22 cellular contexts compared by ENCODE assay signal in the genomic region with DNA sequence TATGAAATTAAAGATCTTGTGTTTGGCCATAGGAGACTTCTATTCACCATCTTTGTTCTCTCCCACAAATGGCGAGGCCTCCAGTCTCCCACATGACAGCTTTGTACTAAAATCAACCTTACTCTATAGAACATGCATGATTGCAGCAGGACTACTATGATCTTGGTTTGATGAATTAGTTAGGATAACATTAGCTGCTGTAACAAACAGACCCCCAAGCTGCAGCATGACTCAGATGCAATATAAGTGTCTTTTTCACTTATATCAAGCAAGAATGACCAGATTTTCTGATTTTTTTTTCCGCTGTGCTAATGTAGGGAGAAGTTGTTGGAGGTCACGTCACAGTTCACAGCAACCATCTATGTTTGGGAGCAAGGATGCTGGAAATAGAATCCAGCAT. TPM values are rescaled to one million over a fixed set of nuclear protein-coding genes. Genes with fewer than 3 reads are reported as not detected.
A peak's percentile ranks its signal among the peaks of the same experiment; 100 is the strongest.
DNase-seq lines count a peak whose midpoint lies in the region; ATAC-seq, FAIRE-seq and TF ChIP-seq lines count a peak whose summit lies in the region.
"Had no signal": no experiment of that assay in that cellular context is flagged by ENCODE, and none has a peak within 500 bp of the region (broad histone marks: within the 10 kb centered on the region; RNA-seq: fewer than 3 reads in every experiment).

No MANE protein-coding gene starts in this region.

- POLR2A ChIA-PET in K562 (lab: Yijun Ruan, JAX): interaction anchor here (0.9 kb wide), 1 partner anchor 11 kb away, joined by 3 read pairs; a partner anchor contains a TSS

- H3K27ac ChIP-seq in K562 (ENCODE audit: extremely low read depth, low read depth, low read length): no peak overlapping the region
- H3K27ac ChIP-seq: 22Rv1; BLaER1 treated with 17β-estradiol and CSF1 and Interleukin-3, amounts not matched to agents 10 nM and 100 nM had no signal

- BruUV-seq in K562 (replicated peaks; lab: Mats Ljungman, UMichigan): no TSS peak

- H3K4me3 Mint-ChIP-seq in activated CD8-positive, alpha-beta memory T cell treated with anti-CD3 and anti-CD28 coated beads, Interleukin-2, amount 10 ng/mL, durations not matched to agents 7 days and 5 days: no peak overlapping the region
- H3K4me3 Mint-ChIP-seq in stimulated activated memory B cell treated with anti-CD40 and anti-IgM and Interleukin-4, amounts not matched to agents 10 μg/mL and 1 μg/mL and 100 μg/mL, for 72 hours: no peak overlapping the region
- H3K4me3 Mint-ChIP-seq: CD8-positive, alpha-beta T cell; GM23338; HFFc6 had no signal

- no peak overlapping the region for H2AFZ ChIP-seq in K562 (ENCODE audit: low read depth, low read length)
- H2AFZ ChIP-seq: GM23338 had no signal

- no peak for TF ChIP-seq RAD21 in K562 (CRISPR knock-in tag; conservative IDR thresholded peaks at IDR 0.05 in 1 of 2, IDR thresholded peaks at IDR 0.05 in 1 of 2)

- no peaks in the 10 kb centered on the region for H3K27me3 Mint-ChIP-seq in activated CD8-positive, alpha-beta memory T cell treated with anti-CD3 and anti-CD28 coated beads, Interleukin-2, amount 10 ng/mL, durations not matched to agents 7 days and 5 days
- no peaks in the 10 kb centered on the region for H3K27me3 Mint-ChIP-seq in stimulated activated memory B cell treated with anti-CD40 and anti-IgM and Interleukin-4, amounts not matched to agents 10 μg/mL and 1 μg/mL and 100 μg/mL, for 72 hours

- no peak for TF ChIP-seq CTCF in K562 (IDR thresholded peaks at IDR 0.05 in 2 of 3, conservative IDR thresholded peaks at IDR 0.05 in 1 of 3; ENCODE audit: insufficient read depth in 2 of 3, low read depth in 1 of 3, low read length in 3 of 3)

- H3K4me1 Mint-ChIP-seq in activated CD8-positive, alpha-beta memory T cell treated with anti-CD3 and anti-CD28 coated beads, Interleukin-2, amount 10 ng/mL, durations not matched to agents 7 days and 5 days: peaks cover 5% of the 10 kb centered on the region
- H3K4me1 Mint-ChIP-seq in stimulated activated memory B cell treated with anti-CD40 and anti-IgM and Interleukin-4, amounts not matched to agents 10 μg/mL and 1 μg/mL and 100 μg/mL, for 72 hours: peaks cover 41% of the 10 kb centered on the region

- no peak overlapping the region for H3K4me3 ChIP-seq in K562
- H3K4me3 ChIP-seq: BLaER1 treated with 17β-estradiol and CSF1 and Interleukin-3, amounts not matched to agents 10 nM and 100 nM; GM23338 had no signal

- no peak for ATAC-seq in activated CD8-positive, alpha-beta memory T cell treated with anti-CD3 and anti-CD28 coated beads, Interleukin-2, amount 10 ng/mL, durations not matched to agents 7 days and 5 days
- ATAC-seq in K562: no peak
- no peak for ATAC-seq in stimulated activated memory B cell treated with anti-CD40 and anti-IgM and Interleukin-4, amounts not matched to agents 10 μg/mL and 1 μg/mL and 100 μg/mL, for 72 hours
- ATAC-seq: CD8-positive, alpha-beta T cell; GM23338; HCT116 had no signal

- no peaks in the 10 kb centered on the region for H3K9me3 Mint-ChIP-seq in activated CD8-positive, alpha-beta memory T cell treated with anti-CD3 and anti-CD28 coated beads, Interleukin-2, amount 10 ng/mL, durations not matched to agents 7 days and 5 days (ENCODE audit: low read depth)
- H3K9me3 Mint-ChIP-seq in stimulated activated memory B cell treated with anti-CD40 and anti-IgM and Interleukin-4, amounts not matched to agents 10 μg/mL and 1 μg/mL and 100 μg/mL, for 72 hours: no peaks in the 10 kb centered on the region
- H3K9me3 Mint-ChIP-seq: HFFc6 had no signal

- intact Hi-C loops in K562 (cut with micrococcal nuclease): no loop called here

- CTCF ChIA-PET in activated CD8-positive, alpha-beta memory T cell treated with anti-CD3 and anti-CD28 coated beads, Interleukin-2, amount 10 ng/mL, durations not matched to agents 7 days and 5 days (lab: Charles Lee): no interaction called here
- CTCF ChIA-PET in K562 (lab: Yijun Ruan, JAX; ENCODE audit: low intra/inter-chr PET ratio): no interaction called here

- no peak for TF ChIP-seq EP300 in K562 (IDR thresholded peaks at IDR 0.05; ENCODE audit: low read length)

- peaks cover 62% of the 10 kb centered on the region for H3K36me3 Mint-ChIP-seq in activated CD8-positive, alpha-beta memory T cell treated with anti-CD3 and anti-CD28 coated beads, Interleukin-2, amount 10 ng/mL, durations not matched to agents 7 days and 5 days
- peaks cover 18% of the 10 kb centered on the region for H3K36me3 Mint-ChIP-seq in stimulated activated memory B cell treated with anti-CD40 and anti-IgM and Interleukin-4, amounts not matched to agents 10 μg/mL and 1 μg/mL and 100 μg/mL, for 72 hours

- no peak for TF ChIP-seq POLR2A in K562 (conservative IDR thresholded peaks at IDR 0.05)
- no peak for TF ChIP-seq POLR2A in H54 (IDR thresholded peaks at IDR 0.05; ENCODE audit: low read depth, low read length)

- H3K27me3 ChIP-seq in K562 (ENCODE audit: control insufficient read depth in 2 of 2, insufficient read depth in 2 of 2, low read length in 2 of 2): no peaks in the 10 kb centered on the region
- H3K27me3 ChIP-seq: BLaER1 treated with 17β-estradiol and CSF1 and Interleukin-3, amounts not matched to agents 10 nM and 100 nM had no signal

- no peaks in the 10 kb centered on the region for H3K4me1 ChIP-seq in K562 (replicated peaks in 1 of 2; ENCODE audit: control insufficient read depth in 2 of 2, insufficient read depth in 2 of 2, low read length in 2 of 2)

- no peaks in the 10 kb centered on the region; the same call in 1 of the 2 replicates for H3K9me3 ChIP-seq in K562 (replicated peaks; ENCODE audit: control insufficient read depth, insufficient read depth, low read depth, low read length)

- H3K9me1 ChIP-seq in K562 (ENCODE audit: control insufficient read depth, insufficient read depth, low read length): no peaks in the 10 kb centered on the region

- peak; percentile 23 for DNase-seq in activated CD8-positive, alpha-beta memory T cell treated with anti-CD3 and anti-CD28 coated beads, Interleukin-2, amount 10 ng/mL, durations not matched to agents 7 days and 5 days
- DNase-seq in activated CD8-positive, alpha-beta memory T cell treated with anti-CD3 and anti-CD28 coated beads for 24 hours: no peak
- no peak for DNase-seq in GM19239 (ENCODE audit: insufficient read length, low spot score)
- DNase-seq in K562 (ENCODE audit: extremely low read depth in 1 of 4, low spot score in 3 of 4): no peak
- DNase-seq in A172 (ENCODE audit: low spot score): no peak
- no peak for DNase-seq in SIG-M5 (lab: John Stamatoyannopoulos, UW)
- DNase-seq in H54 (ENCODE audit: insufficient read length, low spot score): no peak
- DNase-seq: CD8-positive, alpha-beta T cell; DMS 273 treated with DMSO at 0.1 percent for 48 hours; DMS53; DND-41; H7; HFFc6; KBM-7 had no signal

- no peaks in the 10 kb centered on the region for H3K36me3 ChIP-seq in K562 (ENCODE audit: control insufficient read depth, insufficient read depth, low read length)

- no peak overlapping the region for H3K9ac ChIP-seq in K562 (ENCODE audit: insufficient read depth in 1 of 2, low read depth in 2 of 2, low read length in 2 of 2)
- H3K9ac ChIP-seq: BLaER1 treated with 17β-estradiol and CSF1 and Interleukin-3, amounts not matched to agents 10 nM and 100 nM had no signal

- H3K4me2 ChIP-seq in K562 (ENCODE audit: insufficient read depth, low read length): no peak overlapping the region
- H3K4me2 ChIP-seq: BLaER1 treated with 17β-estradiol and CSF1 and Interleukin-3, amounts not matched to agents 10 nM and 100 nM; GM23338 had no signal

- H4K20me1 ChIP-seq in K562 (replicated peaks; ENCODE audit: control insufficient read depth, insufficient read depth, low read length): no peaks in the 10 kb centered on the region
- H4K20me1 ChIP-seq: BLaER1 treated with 17β-estradiol and CSF1 and Interleukin-3, amounts not matched to agents 10 nM and 100 nM had no signal

- H3K79me2 ChIP-seq in K562 (ENCODE audit: control insufficient read depth, insufficient read depth, low read length): no peaks in the 10 kb centered on the region

- 0% methylated on average over 3 of the region's 3 CpGs for WGBS in K562 (ENCODE audit: insufficient coverage, low coverage, missing lambda C conversion rate)

- in situ Hi-C loops in K562 (cut with MboI): no loop called here

- H3K27ac Mint-ChIP-seq in activated CD8-positive, alpha-beta memory T cell treated with anti-CD3 and anti-CD28 coated beads, Interleukin-2, amount 10 ng/mL, durations not matched to agents 7 days and 5 days: no peak overlapping the region
- peak overlapping the region; percentile 89 for H3K27ac Mint-ChIP-seq in stimulated activated memory B cell treated with anti-CD40 and anti-IgM and Interleukin-4, amounts not matched to agents 10 μg/mL and 1 μg/mL and 100 μg/mL, for 72 hours
- H3K27ac Mint-ChIP-seq: CD8-positive, alpha-beta T cell; GM23338; HFFc6 had no signal

- FAIRE-seq in GM19239 (lab: Jason Lieb, UNC) (peak; percentile 4), K562 (lab: Jason Lieb, UNC) (no peak), H54 (lab: Jason Lieb, UNC) (no peak)
- FAIRE-seq: G401.6, GM12891 had no signal

RNA-seq across cellular contexts. Expression of a gene that starts 10.8 kb away (rescaled TPM):
- total RNA-seq in activated CD8-positive, alpha-beta memory T cell treated with anti-CD3 and anti-CD28 coated beads, Interleukin-2, amount 10 ng/mL, durations not matched to agents 7 days and 5 days: 100 to 1,000 TPM; 290 to 394 TPM
- total RNA-seq in K562 (2011; cell fraction: chromatin; rRNA removed; ENCODE audit: low replicate concordance): 1.1 and 3.1 TPM in 2 replicates
- total RNA-seq in K562 (2011; cell fraction: nucleolus; rRNA removed): 1.7 and 1.8 TPM in 2 replicates
- total RNA-seq in K562 (2011; cell fraction: nucleoplasm; rRNA removed): 1.5 and 2.1 TPM in 2 replicates
- 1.3 and 1.9 TPM in 2 replicates for total RNA-seq in K562 (2014; rRNA removed)
- 0.69 and 0.77 TPM in 2 replicates for total RNA-seq in K562 (2014; rRNA removed; fragmentation: Illumina TruSeq; extraction: Trizol)
- 0.83 and 1.0 TPM in 2 replicates for total RNA-seq in K562 (2015; rRNA removed; fragmentation: Illumina TruSeq; extraction: Trizol)
- 1.9 and 4.3 TPM in 2 replicates for total RNA-seq in K562 (2021)
- polyA plus RNA-seq in K562 (2011; rRNA removed): 0.67 and 0.91 TPM in 2 replicates
- polyA plus RNA-seq in K562 (2011; cell fraction: cytosol; rRNA removed): 1.1 and 1.3 TPM in 2 replicates
- 0.87 and 1.5 TPM in 2 replicates for polyA plus RNA-seq in K562 (2011; cell fraction: nucleus; rRNA removed)
- polyA plus RNA-seq in K562 (2012): 2.0 and 7.6 TPM in 2 replicates
- 1.7 and 2.0 TPM in 2 replicates for polyA plus RNA-seq in K562 (2014; fragmentation: Illumina TruSeq; extraction: Trizol)
- under 1 TPM; 0.21 to 0.39 TPM for polyA plus RNA-seq in K562 (2014; fragmentation: Nextera tagmentation; extraction: Ambion mirVana)
- 0.82 and 1.7 TPM in 2 replicates for polyA plus RNA-seq in K562 (2014; rRNA removed)
- 0.39 and 1.6 TPM in 2 replicates for polyA minus RNA-seq in K562 (2011; rRNA and poly(A)+ RNA removed)
- polyA minus RNA-seq in K562 (2011; cell fraction: cytosol; rRNA and poly(A)+ RNA removed): 0.73 and 0.76 TPM in 2 replicates
- 1.00 and 1.5 TPM in 2 replicates for polyA minus RNA-seq in K562 (2011; cell fraction: nucleus; rRNA and poly(A)+ RNA removed)
- total RNA-seq in A172 (2014; rRNA removed; shearing (Covaris generic)): 20.3 and 24.3 TPM in 2 replicates

RNA-seq across cellular contexts. Expression of a gene that starts 20.7 kb away (rescaled TPM):
- 100 to 1,000 TPM; 161 to 292 TPM for total RNA-seq in activated CD8-positive, alpha-beta memory T cell treated with anti-CD3 and anti-CD28 coated beads, Interleukin-2, amount 10 ng/mL, durations not matched to agents 7 days and 5 days
- total RNA-seq in K562 (2011; cell fraction: chromatin; rRNA removed; ENCODE audit: low replicate concordance): not detected in 2 replicates
- total RNA-seq in K562 (2011; cell fraction: nucleolus; rRNA removed): not detected in 2 replicates
- total RNA-seq in K562 (2011; cell fraction: nucleoplasm; rRNA removed): not detected in 2 replicates
- total RNA-seq in K562 (2014; rRNA removed) (not detected in 2 replicates), K562 (2014; rRNA removed; fragmentation: Illumina TruSeq; extraction: Trizol) (not detected in 2 replicates), K562 (2015; rRNA removed; fragmentation: Illumina TruSeq; extraction: Trizol) (0.25 TPM in 1 of 2 replicates, not detected in the other), K562 (2021) (0.29 TPM in 1 of 2 replicates, not detected in the other)
- polyA plus RNA-seq in K562 (2011; rRNA removed) (not detected in 2 replicates), K562 (2014; fragmentation: Illumina TruSeq; extraction: Trizol) (not detected in 2 replicates), K562 (2014; fragmentation: Nextera tagmentation; extraction: Ambion mirVana) (under 1 TPM in 1 of 2 experiments, not detected in 1; 0.06 TPM), K562 (2014; rRNA removed) (not detected in 2 replicates)
- not detected in 2 replicates for polyA plus RNA-seq in K562 (2011; cell fraction: cytosol; rRNA removed)
- not detected in 2 replicates for polyA plus RNA-seq in K562 (2011; cell fraction: nucleus; rRNA removed)
- 0.22 TPM in 1 of 2 replicates, not detected in the other for polyA plus RNA-seq in K562 (2012)
- not detected in 2 replicates for polyA minus RNA-seq in K562 (2011; rRNA and poly(A)+ RNA removed)
- not detected in 2 replicates for polyA minus RNA-seq in K562 (2011; cell fraction: cytosol; rRNA and poly(A)+ RNA removed)
- not detected in 2 replicates for polyA minus RNA-seq in K562 (2011; cell fraction: nucleus; rRNA and poly(A)+ RNA removed)
- 5.1 TPM in 2 replicates for total RNA-seq in A172 (2014; rRNA removed; shearing (Covaris generic))
- total RNA-seq: GM23338, HFFc6 had no signal
- polyA plus RNA-seq: GM23338 had no signal

RNA-seq across cellular contexts. Expression of a gene that starts 50.8 kb away (rescaled TPM):
- 100 to 1,000 TPM; 276 to 383 TPM for total RNA-seq in activated CD8-positive, alpha-beta memory T cell treated with anti-CD3 and anti-CD28 coated beads, Interleukin-2, amount 10 ng/mL, durations not matched to agents 7 days and 5 days
- not detected in 2 replicates for total RNA-seq in K562 (2011; cell fraction: chromatin; rRNA removed; ENCODE audit: low replicate concordance)
- not detected in 2 replicates for total RNA-seq in K562 (2011; cell fraction: nucleolus; rRNA removed)
- total RNA-seq in K562 (2011; cell fraction: nucleoplasm; rRNA removed): not detected in 2 replicates
- total RNA-seq in K562 (2014; rRNA removed) (not detected in 2 replicates), K562 (2014; rRNA removed; fragmentation: Illumina TruSeq; extraction: Trizol) (not detected in 2 replicates), K562 (2015; rRNA removed; fragmentation: Illumina TruSeq; extraction: Trizol) (not detected in 2 replicates), K562 (2021) (0.13 and 0.22 TPM in 2 replicates)
- polyA plus RNA-seq in K562 (2011; rRNA removed) (not detected in 2 replicates), K562 (2014; fragmentation: Illumina TruSeq; extraction: Trizol) (0.14 TPM in 1 of 2 replicates, not detected in the other), K562 (2014; fragmentation: Nextera tagmentation; extraction: Ambion mirVana) (not detected), K562 (2014; rRNA removed) (0.85 TPM in 1 of 2 replicates, not detected in the other)
- polyA plus RNA-seq in K562 (2011; cell fraction: cytosol; rRNA removed): not detected in 2 replicates
- polyA plus RNA-seq in K562 (2011; cell fraction: nucleus; rRNA removed): not detected in 2 replicates
- polyA plus RNA-seq in K562 (2012): 0.03 TPM in 1 of 2 replicates, not detected in the other
- not detected in 2 replicates for polyA minus RNA-seq in K562 (2011; rRNA and poly(A)+ RNA removed)
- polyA minus RNA-seq in K562 (2011; cell fraction: cytosol; rRNA and poly(A)+ RNA removed): not detected in 2 replicates
- not detected in 2 replicates for polyA minus RNA-seq in K562 (2011; cell fraction: nucleus; rRNA and poly(A)+ RNA removed)
- 1.7 and 6.5 TPM in 2 replicates for total RNA-seq in A172 (2014; rRNA removed; shearing (Covaris generic))
- total RNA-seq: A673, GM23338, H7 had no signal

Comparison
In these comparisons a context has a peak if more than half of its experiments do, and no peak if none do; other contexts are left out.
1. RNA of a gene that starts 10.8 kb away (total RNA-seq): 290 to 394 TPM in activated CD8-positive, alpha-beta memory T cell treated with anti-CD3 and anti-CD28 coated beads, Interleukin-2, amount 10 ng/mL, durations not matched to agents 7 days and 5 days; 20.3 to 24.3 TPM in A172 and 0.69 to 4.3 TPM in K562; every median in the first group is over 10 times any median in the second.
2. RNA of a gene that starts 20.7 kb away (total RNA-seq): 161 to 292 TPM in activated CD8-positive, alpha-beta memory T cell treated with anti-CD3 and anti-CD28 coated beads, Interleukin-2, amount 10 ng/mL, durations not matched to agents 7 days and 5 days; 5.1 TPM in A172 and 0.25 to 0.29 TPM in K562; every median in the first group is over 10 times any median in the second.
3. RNA of a gene that starts 50.8 kb away (total RNA-seq): 276 to 383 TPM in activated CD8-positive, alpha-beta memory T cell treated with anti-CD3 and anti-CD28 coated beads, Interleukin-2, amount 10 ng/mL, durations not matched to agents 7 days and 5 days; 1.7 to 6.5 TPM in A172 and 0.13 to 0.22 TPM in K562; every median in the first group is over 10 times any median in the second.